ENCODE assay signal across 7 cellular contexts in the genomic region with DNA sequence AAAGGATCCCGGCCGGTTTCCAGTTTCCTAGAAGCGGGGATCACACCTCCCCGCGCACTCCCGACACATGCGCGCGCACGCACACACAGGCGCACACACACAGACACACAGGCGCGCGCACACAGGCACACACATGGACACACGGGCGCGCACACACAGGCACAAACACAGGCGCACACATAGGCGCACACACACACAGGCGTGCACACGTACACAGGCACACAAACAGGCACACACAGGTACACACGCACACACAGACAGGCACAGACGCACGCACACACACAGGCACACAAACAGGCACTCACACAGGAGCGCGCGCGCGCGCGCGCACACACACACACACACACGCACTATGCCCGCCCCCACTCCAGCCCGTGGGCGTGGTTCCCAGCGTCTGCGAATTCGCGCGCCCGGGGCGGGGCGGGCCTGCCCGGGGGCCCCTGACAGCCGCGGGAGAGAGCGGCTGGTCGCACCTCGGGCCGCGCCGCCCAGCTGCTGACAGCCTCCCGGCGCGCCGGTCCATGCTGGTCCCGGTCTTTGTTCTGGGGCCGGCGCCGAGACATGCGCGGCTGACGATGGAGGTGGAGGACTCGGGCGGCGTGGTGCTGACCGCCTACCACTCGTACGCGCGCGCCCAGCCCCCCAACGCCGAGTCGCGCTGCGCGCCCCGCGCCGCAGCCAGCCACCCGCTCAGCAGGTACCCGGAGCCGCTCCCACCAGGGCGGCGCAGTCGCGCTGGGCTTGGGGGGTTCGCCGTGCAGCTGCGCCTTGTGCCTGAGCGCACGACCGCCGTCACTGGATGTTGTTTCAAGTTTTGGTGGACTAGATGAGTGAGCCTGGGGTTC. TPM values are rescaled to one million over a fixed set of nuclear protein-coding genes. Genes with fewer than 3 reads are reported as not detected.
A peak's percentile ranks its signal among the peaks of the same experiment; 100 is the strongest.
DNase-seq lines count a peak whose midpoint lies in the region; ATAC-seq and TF ChIP-seq lines count a peak whose summit lies in the region.

Gene ARHGAP28 (plus strand): TSS at position 470 of the 845 bp plus-strand sequence. CDS start 106 bp downstream, at position 576.

- H3K27me3 ChIP-seq in GM06990 (replicated peaks; ENCODE audit: control insufficient read depth, insufficient read depth, low read length): no peaks in the 10 kb centered on the region

- H3K4me3 ChIP-seq in GM06990 (replicated peaks; ENCODE audit: low read depth, low read length): peak within 1 kb of the TSS; percentile 46

- H3K36me3 Mint-ChIP-seq in activated T-helper 17 cell treated with anti-CD3 and anti-CD28 coated beads, Interleukin-2, amount 50 U/mL, for 72 hours (ENCODE audit: low read depth): no peaks in the 10 kb centered on the region
- no peaks in the 10 kb centered on the region for H3K36me3 Mint-ChIP-seq in nephron progenitor cell (ENCODE audit: low read depth)

- H3K36me3 ChIP-seq in GM06990 (ENCODE audit: control insufficient read depth, insufficient read depth, low read length): no peaks in the 10 kb centered on the region

- peaks cover 3% of the 10 kb centered on the region for H3K27me3 Mint-ChIP-seq in activated T-helper 17 cell treated with anti-CD3 and anti-CD28 coated beads, Interleukin-2, amount 50 U/mL, for 72 hours
- no peaks in the 10 kb centered on the region for H3K27me3 Mint-ChIP-seq in nephron progenitor cell (ENCODE audit: low read depth, poor library complexity)

- DNase-seq in GM06990 (ENCODE audit: extremely low read depth, insufficient read length) (peak; percentile 25), HEK293T (ENCODE audit: extremely low spot score) (peak; percentile 69), NCI-H2107 (lab: John Stamatoyannopoulos, UW) (peak; percentile 51), globus pallidus (ENCODE audit: low spot score) (peak; percentile 26), nephron progenitor cell (peak; percentile 91)

- TF ChIP-seq CTCF in GM06990 (IDR thresholded peaks at IDR 0.05; ENCODE audit: insufficient read depth, low read length, poor library complexity, severe bottlenecking) (peak; percentile 7), nephron progenitor cell (IDR thresholded peaks at IDR 0.05) (peak; percentile 27)

- H3K9me3 Mint-ChIP-seq in activated T-helper 17 cell treated with anti-CD3 and anti-CD28 coated beads, Interleukin-2, amount 50 U/mL, for 72 hours: peaks cover 7% of the 10 kb centered on the region
- no peaks in the 10 kb centered on the region for H3K9me3 Mint-ChIP-seq in nephron progenitor cell

- H3K4me3 Mint-ChIP-seq in activated T-helper 17 cell treated with anti-CD3 and anti-CD28 coated beads, Interleukin-2, amount 50 U/mL, for 72 hours: peak within 1 kb of the TSS; percentile 44
- H3K4me3 Mint-ChIP-seq in nephron progenitor cell: peak within 1 kb of the TSS; percentile 99

- no peak within 1 kb of the TSS for H3K27ac Mint-ChIP-seq in activated T-helper 17 cell treated with anti-CD3 and anti-CD28 coated beads, Interleukin-2, amount 50 U/mL, for 72 hours
- peak within 1 kb of the TSS; percentile 100 for H3K27ac Mint-ChIP-seq in nephron progenitor cell

- H3K4me1 Mint-ChIP-seq in activated T-helper 17 cell treated with anti-CD3 and anti-CD28 coated beads, Interleukin-2, amount 50 U/mL, for 72 hours: no peaks in the 10 kb centered on the region
- peaks cover 63% of the 10 kb centered on the region for H3K4me1 Mint-ChIP-seq in nephron progenitor cell

- CTCF ChIA-PET in HEK293T (lab: Yijun Ruan, JAX): no interaction called here

- POLR2A ChIA-PET in HEK293T (lab: Yijun Ruan, JAX): no interaction called here

- ATAC-seq in activated T-helper 17 cell treated with anti-CD3 and anti-CD28 coated beads, Interleukin-2, amount 50 U/mL, for 72 hours (replicated peaks): no peak
- no peak for ATAC-seq in HG02571 (IDR thresholded peaks at IDR 0.05; ENCODE audit: unreplicated experiment)

TF ChIP-seq in HEK293T, 16 proteins besides CTCF, POLR2A, EP300 and RAD21:
- TF ChIP-seq SUZ12 (IDR thresholded peaks at IDR 0.05): no peak
- TF ChIP-seq L3MBTL2 (conservative IDR thresholded peaks at IDR 0.05): 0 out of 2 replicates have a peak, but pooled peaks have one; percentile 37

RNA-seq across cellular contexts. Expression of gene ARHGAP28, which starts in this region (rescaled TPM):
- not detected for total RNA-seq in activated T-helper 17 cell treated with anti-CD3 and anti-CD28 coated beads, Interleukin-2, amount 50 U/mL, for 72 hours

Comparison
In these comparisons a context has a peak if more than half of its experiments do, and no peak if none do; other contexts are left out.
1. DNase-seq: peak in every context shown above with its lines; median percentile 91 in nephron progenitor cell; 69 in HEK293T; 51 in NCI-H2107; 26 in globus pallidus; 25 in GM06990.